35 cellular contexts compared by ENCODE assay signal in the genomic region with DNA sequence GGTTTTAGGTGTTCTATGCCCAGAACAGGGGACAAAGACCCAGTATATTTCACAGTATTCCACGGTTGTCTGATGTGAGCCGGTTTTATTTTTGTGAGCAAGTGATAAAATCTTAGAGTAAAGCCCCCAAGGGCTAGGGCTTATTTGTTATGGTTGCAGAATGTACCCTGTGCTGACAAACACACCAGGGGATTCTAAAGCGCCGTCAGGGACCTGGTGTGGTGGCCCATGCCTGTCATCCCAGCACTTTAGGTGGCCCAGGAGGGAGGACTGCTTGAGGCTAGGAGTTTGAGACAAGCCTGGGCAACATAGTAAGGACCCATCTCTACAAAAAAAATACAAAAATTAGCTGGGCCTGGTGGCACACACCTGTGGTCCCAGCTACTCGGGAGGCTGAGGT.
"Had no signal": no experiment of that assay in that cellular context is flagged by ENCODE, and none has a peak within 500 bp of the region (broad histone marks: within the 10 kb centered on the region; RNA-seq: fewer than 3 reads in every experiment).

No MANE protein-coding gene starts in this region.

- H3K36me3 Mint-ChIP-seq: activated naive CD4-positive, alpha-beta T cell treated with anti-CD3 and anti-CD28 coated beads, Interleukin-2, amount 50 U/mL, for 72 hours had no signal

- H3K9me3 Mint-ChIP-seq: activated B cell treated with CpG ODN at 0.5 μM for 24 hours; activated CD4-positive, alpha-beta memory T cell treated with anti-CD3 and anti-CD28 coated beads for 36 hours; activated CD4-positive, alpha-beta T cell treated with anti-CD3 and anti-CD28 coated beads, Interleukin-2, amount 10 ng/mL, durations not matched to agents 24 days and 14 days; activated CD8-positive, alpha-beta T cell treated with anti-CD3 and anti-CD28 coated beads for 36 hours; activated naive CD4-positive, alpha-beta T cell treated with anti-CD3 and anti-CD28 coated beads for 36 hours; activated naive CD4-positive, alpha-beta T cell treated with anti-CD3 and anti-CD28 coated beads, Interleukin-2, amount 50 U/mL, for 72 hours; activated naive CD8-positive, alpha-beta T cell treated with anti-CD3 and anti-CD28 coated beads for 36 hours; activated T-cell treated with anti-CD3 and anti-CD28 coated beads, Interleukin-2, amount 50 U/mL, for 4 hours; activated T-cell treated with anti-CD3 and anti-CD28 coated beads, Interleukin-2, amount 50 U/mL, for 72 hours; activated T-helper 1 cell treated with anti-CD3 and anti-CD28 coated beads, Interleukin-12 subunit alpha, Interleukin-12 subunit beta, Interleukin-2, Interleukin-4 antibody, amounts not matched to agents 30 ng/mL and 10 ng/mL and 1 ng/mL, durations not matched to agents 14 hours and 24 hours and 36 hours; activated T-helper 17 cell treated with anti-CD3 and anti-CD28 coated beads, Interleukin-2, amount 50 U/mL, for 72 hours; T-helper 1 cell treated with Interleukin-12 subunit alpha and Interleukin-12 subunit beta and Interleukin-4 antibody, amounts not matched to agents 30 μg/mL and 1 μg/mL, for 36 hours; T-helper 2 cell treated with Interferon-gamma antibody and Interleukin-4, amounts not matched to agents 5 μg/mL and 100 μg/mL, for 36 hours had no signal

- H3K4me3 ChIP-seq: adrenal gland, body of pancreas, breast epithelium had no signal

- H3K27me3 ChIP-seq: adrenal gland, body of pancreas, brain microvascular endothelial cell, breast epithelium had no signal

- H3K27ac Mint-ChIP-seq: activated B cell treated with CpG ODN at 0.5 μM for 24 hours; activated CD4-positive, alpha-beta memory T cell treated with anti-CD3 and anti-CD28 coated beads for 36 hours; activated CD4-positive, alpha-beta T cell treated with anti-CD3 and anti-CD28 coated beads, Interleukin-2, amount 10 ng/mL, durations not matched to agents 24 days and 14 days; activated CD8-positive, alpha-beta T cell treated with anti-CD3 and anti-CD28 coated beads for 36 hours; activated naive CD4-positive, alpha-beta T cell treated with anti-CD3 and anti-CD28 coated beads for 36 hours; activated naive CD4-positive, alpha-beta T cell treated with anti-CD3 and anti-CD28 coated beads, Interleukin-2, amount 50 U/mL, for 72 hours; activated naive CD8-positive, alpha-beta T cell treated with anti-CD3 and anti-CD28 coated beads for 36 hours; activated T-cell treated with anti-CD3 and anti-CD28 coated beads, Interleukin-2, amount 50 U/mL, for 72 hours; activated T-helper 1 cell treated with anti-CD3 and anti-CD28 coated beads, Interleukin-12 subunit alpha, Interleukin-12 subunit beta, Interleukin-2, Interleukin-4 antibody, amounts not matched to agents 30 ng/mL and 10 ng/mL and 1 ng/mL, durations not matched to agents 14 hours and 24 hours and 36 hours; activated T-helper 17 cell treated with anti-CD3 and anti-CD28 coated beads, Interleukin-2, amount 50 U/mL, for 72 hours; T-helper 1 cell treated with Interleukin-12 subunit alpha and Interleukin-12 subunit beta and Interleukin-4 antibody, amounts not matched to agents 30 μg/mL and 1 μg/mL, for 36 hours; T-helper 2 cell treated with Interferon-gamma antibody and Interleukin-4, amounts not matched to agents 5 μg/mL and 100 μg/mL, for 36 hours had no signal

- H3K27me3 Mint-ChIP-seq: activated B cell treated with CpG ODN at 0.5 μM for 24 hours; activated CD4-positive, alpha-beta memory T cell treated with anti-CD3 and anti-CD28 coated beads for 36 hours; activated CD4-positive, alpha-beta T cell treated with anti-CD3 and anti-CD28 coated beads, Interleukin-2, amount 10 ng/mL, durations not matched to agents 24 days and 14 days; activated CD8-positive, alpha-beta T cell treated with anti-CD3 and anti-CD28 coated beads for 36 hours; activated naive CD8-positive, alpha-beta T cell treated with anti-CD3 and anti-CD28 coated beads for 36 hours; activated T-helper 17 cell treated with anti-CD3 and anti-CD28 coated beads, Interleukin-2, amount 50 U/mL, for 72 hours had no signal

- H3K4me3 Mint-ChIP-seq: activated B cell treated with CpG ODN at 0.5 μM for 24 hours; activated CD4-positive, alpha-beta memory T cell treated with anti-CD3 and anti-CD28 coated beads for 36 hours; activated CD4-positive, alpha-beta T cell treated with anti-CD3 and anti-CD28 coated beads, Interleukin-2, amount 10 ng/mL, durations not matched to agents 24 days and 14 days; activated CD8-positive, alpha-beta T cell treated with anti-CD3 and anti-CD28 coated beads for 36 hours; activated naive CD4-positive, alpha-beta T cell treated with anti-CD3 and anti-CD28 coated beads for 36 hours; activated naive CD8-positive, alpha-beta T cell treated with anti-CD3 and anti-CD28 coated beads for 36 hours; activated T-cell treated with anti-CD3 and anti-CD28 coated beads, Interleukin-2, amount 50 U/mL, for 4 hours; activated T-cell treated with anti-CD3 and anti-CD28 coated beads, Interleukin-2, amount 50 U/mL, for 72 hours; activated T-helper 1 cell treated with anti-CD3 and anti-CD28 coated beads, Interleukin-12 subunit alpha, Interleukin-12 subunit beta, Interleukin-2, Interleukin-4 antibody, amounts not matched to agents 30 ng/mL and 10 ng/mL and 1 ng/mL, durations not matched to agents 14 hours and 24 hours and 36 hours; activated T-helper 17 cell treated with anti-CD3 and anti-CD28 coated beads, Interleukin-2, amount 50 U/mL, for 72 hours; T-helper 1 cell treated with Interleukin-12 subunit alpha and Interleukin-12 subunit beta and Interleukin-4 antibody, amounts not matched to agents 30 μg/mL and 1 μg/mL, for 36 hours; T-helper 2 cell treated with Interferon-gamma antibody and Interleukin-4, amounts not matched to agents 5 μg/mL and 100 μg/mL, for 36 hours had no signal

- H3K4me1 Mint-ChIP-seq: activated B cell treated with CpG ODN at 0.5 μM for 24 hours; activated CD4-positive, alpha-beta T cell treated with anti-CD3 and anti-CD28 coated beads, Interleukin-2, amount 10 ng/mL, durations not matched to agents 24 days and 14 days; activated naive CD8-positive, alpha-beta T cell treated with anti-CD3 and anti-CD28 coated beads for 36 hours; activated T-helper 17 cell treated with anti-CD3 and anti-CD28 coated beads, Interleukin-2, amount 50 U/mL, for 72 hours had no signal

- H3K4me1 ChIP-seq: adrenal gland, body of pancreas, breast epithelium had no signal

- H3K9me3 ChIP-seq: adrenal gland, body of pancreas, breast epithelium had no signal

- ATAC-seq: activated CD8-positive, alpha-beta T cell treated with anti-CD3 and anti-CD28 coated beads for 36 hours; activated naive CD4-positive, alpha-beta T cell treated with anti-CD3 and anti-CD28 coated beads, Interleukin-2, amount 50 U/mL, for 72 hours; activated T-cell treated with anti-CD3 and anti-CD28 coated beads, Interleukin-2, amount 50 U/mL, for 4 hours; activated T-cell treated with anti-CD3 and anti-CD28 coated beads, Interleukin-2, amount 50 U/mL, for 72 hours; activated T-helper 17 cell treated with anti-CD3 and anti-CD28 coated beads, Interleukin-2, amount 50 U/mL, for 72 hours; body of pancreas had no signal

- DNase-seq: activated B cell treated with CpG ODN at 0.5 μM for 24 hours; activated CD4-positive, alpha-beta memory T cell treated with anti-CD3 and anti-CD28 coated beads for 36 hours; activated CD4-positive, alpha-beta T cell treated with anti-CD3 and anti-CD28 coated beads for 4 hours; activated CD4-positive, alpha-beta T cell treated with anti-CD3 and anti-CD28 coated beads, Interleukin-2, amount 10 ng/mL, durations not matched to agents 24 days and 14 days; activated CD4-positive, alpha-beta T cell treated with anti-CD3 and anti-CD28 coated beads, Interleukin-2, amount 50 U/mL, for 1 hour; activated CD4-positive, alpha-beta T cell treated with anti-CD3 and anti-CD28 coated beads, Interleukin-2, amount 50 U/mL, for 4 hours; activated CD4-positive, CD25-positive, alpha-beta regulatory T cell treated with anti-CD3 and anti-CD28 coated beads, Interleukin-2, amount 50 U/mL, for 72 hours; activated CD8-positive, alpha-beta memory T cell treated with anti-CD3 and anti-CD28 coated beads, Interleukin-2, amount 50 U/mL, for 4 hours; activated CD8-positive, alpha-beta T cell treated with anti-CD3 and anti-CD28 coated beads for 36 hours; activated gamma-delta T cell treated with Interleukin-2 at 50 U/mL for 16 hours; activated naive CD4-positive, alpha-beta T cell; activated naive CD4-positive, alpha-beta T cell treated with anti-CD3 and anti-CD28 coated beads for 36 hours; activated naive CD4-positive, alpha-beta T cell treated with anti-CD3 and anti-CD28 coated beads, Interleukin-2, amount 50 U/mL, for 16 hours; activated naive CD8-positive, alpha-beta T cell treated with anti-CD3 and anti-CD28 coated beads for 36 hours; activated T-cell treated with anti-CD3 and anti-CD28 coated beads for 4 hours; activated T-cell treated with anti-CD3 and anti-CD28 coated beads, Interleukin-2, amount 50 U/mL, for 1 hour; activated T-cell treated with anti-CD3 and anti-CD28 coated beads, Interleukin-2, amount 50 U/mL, for 4 hours; activated T-cell treated with anti-CD3 and anti-CD28 coated beads, Interleukin-2, amount 50 U/mL, for 72 hours; adrenal gland; amniotic stem cell; aorta; body of pancreas; brain microvascular endothelial cell; central memory CD4-positive, alpha-beta T cell; SW 1271; T-helper 1 cell; T-helper 2 cell; T-helper 9 cell had no signal

- H3K36me3 ChIP-seq: adrenal gland, brain microvascular endothelial cell, breast epithelium had no signal

- H3K27ac ChIP-seq: adrenal gland, body of pancreas, brain microvascular endothelial cell, breast epithelium, VCaP had no signal
